In the genomic region with DNA sequence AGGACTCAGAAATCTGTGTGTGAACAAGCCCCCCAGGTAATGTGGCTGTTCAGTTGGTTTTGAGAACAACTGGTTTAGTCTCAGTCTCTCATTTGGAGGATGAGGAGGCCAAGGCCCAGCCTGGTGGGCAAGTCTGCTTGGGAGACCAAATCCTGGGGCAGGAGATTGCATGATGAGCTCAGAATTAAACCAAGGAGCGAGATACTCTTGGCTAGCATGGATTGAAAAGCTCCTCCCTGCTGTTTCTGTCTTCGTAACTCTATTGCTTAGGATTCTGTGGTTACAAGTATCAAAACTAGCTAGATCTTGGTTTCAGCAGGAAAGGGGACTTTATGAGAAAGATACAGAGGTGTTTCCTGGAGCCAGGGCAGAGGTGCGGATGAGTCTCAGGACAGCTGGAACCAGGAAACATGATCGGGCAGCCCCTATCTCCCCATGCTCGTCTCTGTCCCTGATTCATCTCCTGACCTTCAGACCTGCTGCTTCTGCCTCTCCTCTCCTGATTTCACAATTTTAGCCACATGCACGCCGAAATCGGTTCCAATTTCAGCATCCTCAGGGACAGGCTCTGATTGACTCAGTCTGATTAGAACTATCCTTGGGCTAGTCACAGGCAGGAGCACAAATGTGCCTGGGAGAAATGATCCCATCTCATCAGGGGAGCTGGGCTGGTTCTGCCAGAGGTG, we compare ENCODE assay signal across 11 cellular contexts. TPM values are rescaled to one million over a fixed set of nuclear protein-coding genes. Genes with fewer than 3 reads are reported as not detected.
DNase-seq lines count a peak whose midpoint lies in the region; ATAC-seq and TF ChIP-seq lines count a peak whose summit lies in the region.
"Had no signal": no experiment of that assay in that cellular context is flagged by ENCODE, and none has a peak within 500 bp of the region (broad histone marks: within the 10 kb centered on the region; RNA-seq: fewer than 3 reads in every experiment).

No MANE protein-coding gene starts in this region.

- H3K9me3 Mint-ChIP-seq in type B pancreatic cell: peaks cover 7% of the 10 kb centered on the region
- H3K9me3 Mint-ChIP-seq in activated T-cell treated with anti-CD3 and anti-CD28 coated beads, Interleukin-2, amount 50 U/mL, for 4 hours: peaks cover 7% of the 10 kb centered on the region

- H3K27ac ChIP-seq in coronary artery: peak overlapping the region in 1 of 2 donors; percentile 72
- no peak overlapping the region for H3K27ac ChIP-seq in right lobe of liver
- H3K27ac ChIP-seq: SJSA1 had no signal

- intact Hi-C loops in right lobe of liver (cut with DNase I): no loop called here

- no peaks in the 10 kb centered on the region for H3K36me3 ChIP-seq in right lobe of liver
- H3K36me3 ChIP-seq: SJSA1 had no signal

- H3K36me3 Mint-ChIP-seq in type B pancreatic cell: peaks cover 4% of the 10 kb centered on the region
- no peaks in the 10 kb centered on the region for H3K36me3 Mint-ChIP-seq in activated T-cell treated with anti-CD3 and anti-CD28 coated beads, Interleukin-2, amount 50 U/mL, for 4 hours (ENCODE audit: insufficient read depth)

- no peaks in the 10 kb centered on the region for H3K27me3 ChIP-seq in right lobe of liver
- H3K27me3 ChIP-seq: SJSA1 had no signal

- H3K27me3 Mint-ChIP-seq in type B pancreatic cell: no peaks in the 10 kb centered on the region
- no peaks in the 10 kb centered on the region for H3K27me3 Mint-ChIP-seq in activated T-cell treated with anti-CD3 and anti-CD28 coated beads, Interleukin-2, amount 50 U/mL, for 4 hours (ENCODE audit: low read depth)

- ATAC-seq in right lobe of liver: peak; percentile 54 to 89 (median 80)
- ATAC-seq in activated T-cell treated with anti-CD3 and anti-CD28 coated beads, Interleukin-2, amount 50 U/mL, for 4 hours: no peak

- DNase-seq in HT1080 (ENCODE audit: low read depth) (peak; percentile 52), coronary artery (ENCODE audit: low spot score) (peak; percentile 75), right lobe of liver (no peak), type B pancreatic cell (ENCODE audit: extremely low spot score, unreplicated experiment) (peak; percentile 49), midbrain (lab: John Stamatoyannopoulos, UW) (no peak), amniotic stem cell (lab: John Stamatoyannopoulos, UW) (no peak)
- DNase-seq in activated T-cell treated with anti-CD3 and anti-CD28 coated beads, Interleukin-2, amount 50 U/mL, for 4 hours: no peak
- DNase-seq: NCI-H2081 treated with DMSO at 0.1 percent for 48 hours; stimulated activated CD4-positive, alpha-beta T cell treated with anti-CD3 and anti-CD28 coated beads, Interleukin-2, amount 100 ng/mL, for 24 hours had no signal

- peaks cover 29% of the 10 kb centered on the region for H3K4me1 Mint-ChIP-seq in type B pancreatic cell (ENCODE audit: unreplicated experiment)
- no peaks in the 10 kb centered on the region for H3K4me1 Mint-ChIP-seq in activated T-cell treated with anti-CD3 and anti-CD28 coated beads, Interleukin-2, amount 50 U/mL, for 4 hours (ENCODE audit: low read depth)
- H3K4me1 Mint-ChIP-seq: memory B cell had no signal

- H3K4me3 ChIP-seq in coronary artery (no peak overlapping the region), right lobe of liver (no peak overlapping the region)
- H3K4me3 ChIP-seq: SJSA1 had no signal

- 22% methylated on average over 8 of the region's 8 CpGs for WGBS in right lobe of liver (ENCODE audit: insufficient coverage, low coverage, low lambda C conversion rate, missing lambda C conversion rate)

- no peak overlapping the region for H3K4me3 Mint-ChIP-seq in type B pancreatic cell
- H3K4me3 Mint-ChIP-seq in activated T-cell treated with anti-CD3 and anti-CD28 coated beads, Interleukin-2, amount 50 U/mL, for 4 hours: no peak overlapping the region
- H3K4me3 Mint-ChIP-seq: memory B cell had no signal

- TF ChIP-seq POLR2A in right lobe of liver (IDR thresholded peaks at IDR 0.05): no peak

- H3K4me1 ChIP-seq in right lobe of liver: peaks cover 0 to 15% (median 3%) of the 10 kb centered on the region in 4 donors
- H3K4me1 ChIP-seq: SJSA1 had no signal

- no peak overlapping the region for H3K27ac Mint-ChIP-seq in type B pancreatic cell
- H3K27ac Mint-ChIP-seq: memory B cell had no signal

- TF ChIP-seq CTCF in coronary artery (IDR thresholded peaks at IDR 0.05) (no peak), right lobe of liver (IDR thresholded peaks at IDR 0.05) (no peak), type B pancreatic cell (conservative IDR thresholded peaks at IDR 0.05) (no peak)

- H3K9me3 ChIP-seq in right lobe of liver: no peaks in the 10 kb centered on the region
- H3K9me3 ChIP-seq: SJSA1 had no signal

RNA-seq across cellular contexts. Expression of a gene that starts 40.2 kb away (rescaled TPM):
- total RNA-seq in HT1080 (2014; rRNA removed; shearing (Covaris generic)): 3.0 and 6.6 TPM in 2 replicates
- polyA plus RNA-seq in HT1080 (2015; cell fraction: cytosol; rRNA removed): 13.0 and 13.5 TPM in 2 replicates
- polyA plus RNA-seq in HT1080 (2015; cell fraction: nucleus; rRNA removed): 5.1 and 6.8 TPM in 2 replicates
- total RNA-seq in right lobe of liver (10 to 100 TPM; 10.7 to 20.4 (median 18.9) TPM), type B pancreatic cell (ENCODE audit: low replicate concordance) (11.3 and 12.9 TPM in 2 replicates)
- 10 to 100 TPM; 14.2 to 24.3 (median 18.5) TPM for total RNA-seq in activated T-cell treated with anti-CD3 and anti-CD28 coated beads, Interleukin-2, amount 50 U/mL, for 4 hours

Comparison
In these comparisons a context has a peak if more than half of its experiments do, and no peak if none do; other contexts are left out.
1. DNase-seq: peak in HT1080 (single experiment), coronary artery (single experiment) and type B pancreatic cell (single experiment); none in right lobe of liver (0 of 3), midbrain (single experiment), amniotic stem cell (single experiment) and activated T-cell treated with anti-CD3 and anti-CD28 coated beads, Interleukin-2, amount 50 U/mL, for 4 hours (single experiment).
2. ATAC-seq: peak in right lobe of liver (4 of 4); none in activated T-cell treated with anti-CD3 and anti-CD28 coated beads, Interleukin-2, amount 50 U/mL, for 4 hours (0 of 2).